In the genomic region with DNA sequence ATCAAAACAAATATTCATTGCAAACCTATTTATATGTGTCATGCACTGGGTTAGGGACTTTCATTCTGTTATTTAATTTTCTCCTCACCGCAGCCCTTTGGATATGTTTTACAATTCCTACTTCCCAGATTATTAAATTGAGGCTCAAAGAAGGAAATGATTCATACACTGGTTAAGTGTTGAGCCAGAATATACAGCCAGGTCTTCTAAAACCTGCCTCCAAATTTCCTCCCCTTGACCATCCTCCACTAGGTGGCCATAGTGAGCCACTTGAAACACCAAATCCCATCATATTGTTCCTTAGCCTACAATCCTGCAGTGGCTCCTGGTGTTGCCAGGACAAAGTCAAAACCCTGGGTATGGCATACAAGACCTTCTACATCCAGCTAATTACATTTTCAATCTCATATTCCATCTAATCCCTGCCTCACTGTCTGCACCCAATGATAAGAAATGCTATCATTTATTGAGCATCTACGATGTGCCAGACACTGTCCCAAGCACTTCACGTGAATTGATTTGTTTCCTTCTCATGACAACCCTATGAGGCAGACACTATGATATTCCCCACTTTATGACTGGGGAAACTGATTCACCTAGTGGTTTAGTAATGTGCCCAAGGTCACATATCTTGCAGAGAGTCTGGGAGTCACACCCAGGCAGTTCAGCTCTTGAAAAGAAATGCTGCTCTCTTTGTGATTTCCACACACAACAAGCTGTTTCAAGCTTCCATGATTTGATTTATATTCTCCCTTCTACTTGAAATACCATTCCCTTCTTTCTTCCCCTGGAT, we compare ENCODE assay signal across 8 cellular contexts. TPM values are rescaled to one million over a fixed set of nuclear protein-coding genes. Genes with fewer than 3 reads are reported as not detected.
A peak's percentile ranks its signal among the peaks of the same experiment; 100 is the strongest.
DNase-seq lines count a peak whose midpoint lies in the region; ATAC-seq and TF ChIP-seq lines count a peak whose summit lies in the region.

No MANE protein-coding gene starts in this region.

- no peak overlapping the region for H3K4me3 Mint-ChIP-seq in activated CD4-positive, alpha-beta T cell treated with anti-CD3 and anti-CD28 coated beads for 36 hours
- no peak overlapping the region for H3K4me3 Mint-ChIP-seq in chondrocyte (ENCODE audit: unreplicated experiment)

- CTCF ChIA-PET in activated CD4-positive, alpha-beta T cell treated with anti-CD3 and anti-CD28 coated beads for 36 hours (lab: Charles Lee): interaction anchor here (0.5 to 4.0 kb wide), 6 partner anchors 9 to 350 kb away, joined by 3 to 27 read pairs (median 7); no protein-coding TSS in a partner anchor

- ATAC-seq in activated CD4-positive, alpha-beta T cell treated with anti-CD3 and anti-CD28 coated beads for 36 hours: no peak
- ATAC-seq in HG02938 (IDR thresholded peaks at IDR 0.05; ENCODE audit: unreplicated experiment): no peak

- peaks cover 4% of the 10 kb centered on the region for H3K27me3 Mint-ChIP-seq in activated CD4-positive, alpha-beta T cell treated with anti-CD3 and anti-CD28 coated beads for 36 hours
- H3K27me3 Mint-ChIP-seq in chondrocyte (ENCODE audit: low read depth): peaks cover 7% of the 10 kb centered on the region

- peak; percentile 20 for DNase-seq in activated CD4-positive, alpha-beta T cell treated with anti-CD3 and anti-CD28 coated beads for 36 hours
- no peak for DNase-seq in activated CD4-positive, alpha-beta T cell treated with anti-CD3 and anti-CD28 coated beads for 1 hour
- peak; percentile 67 for DNase-seq in NCI-H226
- DNase-seq in chondrocyte (ENCODE audit: low spot score): no peak
- peak; percentile 87 to 90 for DNase-seq in lung microvascular endothelial cell (ENCODE audit: low read depth in 2 of 2)
- no peak for DNase-seq in stimulated activated naive CD4-positive, alpha-beta T cell treated with Interleukin-2 at 50 U/mL for 16 hours (lab: John Stamatoyannopoulos, UW)
- DNase-seq in OCI-M2 (lab: John Stamatoyannopoulos, UW; ENCODE audit: unreplicated experiment): no peak

- intact Hi-C loops in activated CD4-positive, alpha-beta T cell treated with anti-CD3 and anti-CD28 coated beads for 36 hours (cut with DNase I, micrococcal nuclease): loop anchor here in 1 of 2 experiments (10.0 kb wide), 1 partner anchor 65 kb away; no protein-coding TSS in a partner anchor

- no peaks in the 10 kb centered on the region for H3K36me3 Mint-ChIP-seq in activated CD4-positive, alpha-beta T cell treated with anti-CD3 and anti-CD28 coated beads for 36 hours (ENCODE audit: low read depth)
- no peaks in the 10 kb centered on the region for H3K36me3 Mint-ChIP-seq in chondrocyte (ENCODE audit: low read depth)

- peak; percentile 91 for TF ChIP-seq CTCF in chondrocyte (IDR thresholded peaks at IDR 0.05)

- no peaks in the 10 kb centered on the region for H3K9me3 Mint-ChIP-seq in activated CD4-positive, alpha-beta T cell treated with anti-CD3 and anti-CD28 coated beads for 36 hours (ENCODE audit: low read depth)
- H3K9me3 Mint-ChIP-seq in chondrocyte (ENCODE audit: low read depth): no peaks in the 10 kb centered on the region

- POLR2A ChIA-PET in activated CD4-positive, alpha-beta T cell treated with anti-CD3 and anti-CD28 coated beads for 36 hours (lab: Charles Lee): interaction anchor here (0.7 kb wide), 1 partner anchor 48 kb away, joined by 3 read pairs; no protein-coding TSS in a partner anchor

- no peak overlapping the region for H3K27ac Mint-ChIP-seq in activated CD4-positive, alpha-beta T cell treated with anti-CD3 and anti-CD28 coated beads for 36 hours
- peak overlapping the region; percentile 45 for H3K27ac Mint-ChIP-seq in chondrocyte (ENCODE audit: unreplicated experiment)

- H3K4me1 Mint-ChIP-seq in activated CD4-positive, alpha-beta T cell treated with anti-CD3 and anti-CD28 coated beads for 36 hours: no peaks in the 10 kb centered on the region
- H3K4me1 Mint-ChIP-seq in chondrocyte (ENCODE audit: low read depth): peaks cover 27% of the 10 kb centered on the region

RNA-seq across cellular contexts. Expression of a gene that starts 23.6 kb away (rescaled TPM):
- under 1 TPM; 0.21 to 0.25 TPM for total RNA-seq in activated CD4-positive, alpha-beta T cell treated with anti-CD3 and anti-CD28 coated beads for 36 hours
- 159 to 166 TPM (median 165 TPM) in 3 replicates for total RNA-seq in chondrocyte
- 14.9 and 16.8 TPM in 2 replicates for total RNA-seq in lung microvascular endothelial cell

Comparison
In these comparisons a context has a peak if more than half of its experiments do, and no peak if none do; other contexts are left out.
1. DNase-seq: peak in activated CD4-positive, alpha-beta T cell treated with anti-CD3 and anti-CD28 coated beads for 36 hours (single experiment), NCI-H226 (single experiment) and lung microvascular endothelial cell (2 of 2); none in activated CD4-positive, alpha-beta T cell treated with anti-CD3 and anti-CD28 coated beads for 1 hour (single experiment), chondrocyte (single experiment), stimulated activated naive CD4-positive, alpha-beta T cell treated with Interleukin-2 at 50 U/mL for 16 hours (single experiment) and OCI-M2 (single experiment).
2. RNA of a gene that starts 23.6 kb away (total RNA-seq): 159 to 166 TPM in chondrocyte and 14.9 to 16.8 TPM in lung microvascular endothelial cell; 0.21 to 0.25 TPM in activated CD4-positive, alpha-beta T cell treated with anti-CD3 and anti-CD28 coated beads for 36 hours; every median in the first group is over 10 times any median in the second.